11 cellular contexts compared by ENCODE assay signal in the genomic region with DNA sequence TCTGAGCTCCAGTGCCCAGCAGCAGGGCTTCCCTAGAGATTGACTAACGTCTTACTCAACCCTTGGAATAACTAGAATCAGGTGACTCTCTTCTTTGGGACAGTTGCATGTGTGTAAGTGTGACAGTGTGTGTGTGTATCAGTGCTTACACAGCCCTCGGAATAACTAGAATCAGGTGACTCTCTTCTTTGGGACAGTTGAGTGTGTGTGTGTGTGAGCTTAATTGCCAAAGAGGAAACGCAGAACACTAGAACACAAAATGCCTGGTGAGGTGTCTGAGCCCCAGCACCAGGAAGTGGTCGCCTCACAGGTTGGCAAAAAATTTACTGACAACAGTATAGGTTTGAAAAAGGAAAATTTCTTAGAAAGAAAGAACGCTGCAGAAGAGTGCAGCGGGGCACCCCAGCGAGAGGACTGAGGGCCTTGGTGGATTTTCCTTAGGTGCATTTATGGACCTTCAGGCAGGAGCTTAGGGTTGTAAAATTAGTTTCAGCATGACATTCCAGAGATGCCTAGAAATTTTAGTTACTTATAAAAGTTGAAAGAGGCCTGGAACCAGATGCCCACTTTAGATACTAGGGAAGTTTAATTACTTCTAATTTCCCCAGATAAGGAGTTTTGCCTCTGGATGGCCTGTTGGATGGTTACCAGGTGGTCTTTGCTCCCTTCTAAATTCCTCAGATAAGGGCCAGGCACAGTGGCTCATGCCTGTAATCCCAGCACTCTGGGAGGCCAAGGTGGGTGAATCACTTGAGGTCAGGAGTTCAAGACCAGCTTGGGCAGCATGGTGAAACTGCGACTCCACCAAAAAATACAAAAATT. TPM values are rescaled to one million over a fixed set of nuclear protein-coding genes. Genes with fewer than 3 reads are reported as not detected.
DNase-seq lines count a peak whose midpoint lies in the region; ATAC-seq and TF ChIP-seq lines count a peak whose summit lies in the region.
"Had no signal": no experiment of that assay in that cellular context is flagged by ENCODE, and none has a peak within 500 bp of the region (broad histone marks: within the 10 kb centered on the region; RNA-seq: fewer than 3 reads in every experiment).

No MANE protein-coding gene starts in this region.

- peaks cover 11% of the 10 kb centered on the region for H3K4me1 Mint-ChIP-seq in Caco-2 (ENCODE audit: low read depth, unreplicated experiment)
- H3K4me1 Mint-ChIP-seq in activated naive CD8-positive, alpha-beta T cell (ENCODE audit: low read depth) = peaks cover 66% of the 10 kb centered on the region
- peaks cover 28 to 70% (median 65%) of the 10 kb centered on the region in 4 donors for H3K4me1 Mint-ChIP-seq in naive thymus-derived CD8-positive, alpha-beta T cell

- peaks cover 67% of the 10 kb centered on the region for H3K4me1 ChIP-seq in Caco-2

- H3K27me3 ChIP-seq in Caco-2 (replicated peaks; ENCODE audit: control insufficient read depth, insufficient read depth, low read length) = no peaks in the 10 kb centered on the region
- no peaks in the 10 kb centered on the region for H3K27me3 ChIP-seq in H7 (ENCODE audit: control insufficient read depth, insufficient read depth, low read length)

- no peaks in the 10 kb centered on the region for H3K9me3 ChIP-seq in Caco-2
- H3K9me3 ChIP-seq: thoracic aorta had no signal

- intact Hi-C loops in Caco-2 (cut with micrococcal nuclease; ENCODE audit: unreplicated experiment) = no loop called here
- intact Hi-C loops in posterior cingulate gyrus (cut with DNase I) = no loop called here

- H3K36me3 ChIP-seq in Caco-2 (ENCODE audit: control insufficient read depth, insufficient read depth, low read length) = peaks cover 1% of the 10 kb centered on the region; the same call in 1 of the 2 replicates
- H3K36me3 ChIP-seq in H7 (replicated peaks; ENCODE audit: control insufficient read depth, insufficient read depth, low read length) = no peaks in the 10 kb centered on the region; the same call in 1 of the 2 replicates
- H3K36me3 ChIP-seq: thoracic aorta had no signal

- no TSS peak for BruUV-seq in Caco-2 (replicated peaks; lab: Mats Ljungman, UMichigan)

- POLR2A ChIA-PET in Caco-2 (lab: Charles Lee) = interaction anchor here (0.7 kb wide), 1 partner anchor 37 kb away, joined by 4 read pairs; the partner anchor contains the start of gene PPM1M
- POLR2A ChIA-PET in naive thymus-derived CD8-positive, alpha-beta T cell (lab: Charles Lee) = interaction anchor here (0.8 to 21.1 kb wide), 6 partner anchors 8 to 85 kb away, joined by 3 to 1841 read pairs (median 4); partner anchors contain the start of genes ALAS1, PPM1M, TLR9 and TWF2

- H3K9me3 Mint-ChIP-seq in Caco-2 (ENCODE audit: unreplicated experiment) = no peaks in the 10 kb centered on the region
- H3K9me3 Mint-ChIP-seq in activated naive CD8-positive, alpha-beta T cell (ENCODE audit: low read depth) = no peaks in the 10 kb centered on the region
- no peaks in the 10 kb centered on the region for H3K9me3 Mint-ChIP-seq in naive thymus-derived CD8-positive, alpha-beta T cell

- H3K4me3 ChIP-seq in Caco-2 (ENCODE audit: low read depth, low read length) (no peak overlapping the region), H7 (ENCODE audit: insufficient read depth, low read depth, low read length) (no peak overlapping the region)
- H3K4me3 ChIP-seq: thoracic aorta had no signal

- peak; percentile 35 to 52 for ATAC-seq in naive thymus-derived CD8-positive, alpha-beta T cell
- ATAC-seq in HG02571 (IDR thresholded peaks at IDR 0.05; ENCODE audit: unreplicated experiment) (no peak), GM18517 (IDR thresholded peaks at IDR 0.05; ENCODE audit: unreplicated experiment) (no peak)

- DNase-seq in Caco-2 = peak; percentile 59 to 84
- peak; percentile 46 for DNase-seq in M059J (ENCODE audit: low read depth)
- peak in 9 of 10 donors; percentile 34 to 77 (median 56) for DNase-seq in naive thymus-derived CD8-positive, alpha-beta T cell
- DNase-seq in posterior cingulate gyrus = no peak
- no peak for DNase-seq in H7
- DNase-seq: MM.1S, Right ventricle myocardium superior had no signal

- no peak for TF ChIP-seq CTCF in Caco-2 (IDR thresholded peaks at IDR 0.05; ENCODE audit: insufficient read depth in 1 of 2, low read depth in 1 of 2, low read length in 1 of 2, severe bottlenecking in 1 of 2, unreplicated experiment in 1 of 2)

- H3K36me3 Mint-ChIP-seq in Caco-2 (ENCODE audit: insufficient read depth, unreplicated experiment) = peaks cover 42% of the 10 kb centered on the region
- H3K36me3 Mint-ChIP-seq in activated naive CD8-positive, alpha-beta T cell = peaks cover 7% of the 10 kb centered on the region
- peaks cover 3 to 9% (median 7%) of the 10 kb centered on the region in 3 donors for H3K36me3 Mint-ChIP-seq in naive thymus-derived CD8-positive, alpha-beta T cell

- peak overlapping the region; percentile 56 for H3K4me3 Mint-ChIP-seq in Caco-2 (ENCODE audit: unreplicated experiment)
- H3K4me3 Mint-ChIP-seq in activated naive CD8-positive, alpha-beta T cell = peak overlapping the region; percentile 68
- peak overlapping the region; percentile 66 to 89 (median 81) for H3K4me3 Mint-ChIP-seq in naive thymus-derived CD8-positive, alpha-beta T cell

- H3K27ac Mint-ChIP-seq in Caco-2 (ENCODE audit: unreplicated experiment) = peak overlapping the region; percentile 84
- peak overlapping the region; percentile 92 for H3K27ac Mint-ChIP-seq in activated naive CD8-positive, alpha-beta T cell
- peak overlapping the region; percentile 93 to 98 (median 96) for H3K27ac Mint-ChIP-seq in naive thymus-derived CD8-positive, alpha-beta T cell

- CTCF ChIA-PET in Caco-2 (lab: Charles Lee) = interaction anchor here (0.7 to 1.5 kb wide), 3 partner anchors 9 to 62 kb away, joined by 3 to 5 read pairs (median 3); no protein-coding TSS in a partner anchor

- no peaks in the 10 kb centered on the region for H3K27me3 Mint-ChIP-seq in Caco-2 (ENCODE audit: insufficient read depth, unreplicated experiment)
- no peaks in the 10 kb centered on the region for H3K27me3 Mint-ChIP-seq in activated naive CD8-positive, alpha-beta T cell
- no peaks in the 10 kb centered on the region for H3K27me3 Mint-ChIP-seq in naive thymus-derived CD8-positive, alpha-beta T cell

RNA-seq across cellular contexts. Expression of gene WDR82, which starts 3.7 kb away (rescaled TPM):
- total RNA-seq in Caco-2 (2022) = 67.1 and 68.7 TPM in 2 replicates
- total RNA-seq in M059J (2014; rRNA removed; shearing (Covaris generic)) = 29.9 and 35.5 TPM in 2 replicates
- 100 to 1,000 TPM; 190 to 191 TPM for total RNA-seq in naive thymus-derived CD8-positive, alpha-beta T cell
- polyA plus RNA-seq in naive thymus-derived CD8-positive, alpha-beta T cell = 100 to 1,000 TPM; 136 to 172 (median 146) TPM
- 60.3 and 63.8 TPM in 2 replicates for total RNA-seq in H7 (2014; rRNA removed; shearing (Covaris generic))

RNA-seq across cellular contexts. Expression of gene GLYCTK, which starts 5.4 kb away (rescaled TPM):
- 128 and 146 TPM in 2 replicates for total RNA-seq in Caco-2 (2022)
- 1.6 and 2.8 TPM in 2 replicates for total RNA-seq in M059J (2014; rRNA removed; shearing (Covaris generic))
- total RNA-seq in naive thymus-derived CD8-positive, alpha-beta T cell = 10 to 100 TPM; 39.9 to 41.5 TPM
- polyA plus RNA-seq in naive thymus-derived CD8-positive, alpha-beta T cell = 10 to 100 TPM in 1 of 3 donors, 1 to 10 TPM in 2; 6.4 to 10.4 (median 7.6) TPM
- total RNA-seq in H7 (2014; rRNA removed; shearing (Covaris generic)) = 6.1 and 8.5 TPM in 2 replicates

RNA-seq across cellular contexts. Expression of gene DNAH1, which starts 33.9 kb away (rescaled TPM):
- total RNA-seq in Caco-2 (2022) = 2.9 and 4.1 TPM in 2 replicates
- total RNA-seq in M059J (2014; rRNA removed; shearing (Covaris generic)) = 0.02 and 0.52 TPM in 2 replicates
- total RNA-seq in naive thymus-derived CD8-positive, alpha-beta T cell = 10 to 100 TPM; 39.4 to 41.4 TPM
- polyA plus RNA-seq in naive thymus-derived CD8-positive, alpha-beta T cell = 1 to 10 TPM in 2 of 3 donors, under 1 TPM in 1; 0.21 to 1.3 (median 1.1) TPM
- 0.48 and 2.0 TPM in 2 replicates for total RNA-seq in H7 (2014; rRNA removed; shearing (Covaris generic))

RNA-seq across cellular contexts. Expression of gene PPM1M, which starts 36.6 kb away (rescaled TPM):
- total RNA-seq in Caco-2 (2022) = 6.7 and 8.3 TPM in 2 replicates
- 1.9 and 4.6 TPM in 2 replicates for total RNA-seq in M059J (2014; rRNA removed; shearing (Covaris generic))
- total RNA-seq in naive thymus-derived CD8-positive, alpha-beta T cell = 100 to 1,000 TPM; 108 to 114 TPM
- 100 to 1,000 TPM in 2 of 3 donors, 10 to 100 TPM in 1; 68.0 to 172 (median 106) TPM for polyA plus RNA-seq in naive thymus-derived CD8-positive, alpha-beta T cell
- total RNA-seq in H7 (2014; rRNA removed; shearing (Covaris generic)) = 2.9 and 4.5 TPM in 2 replicates

RNA-seq across cellular contexts. Expression of gene TWF2, which starts 43.2 kb away (rescaled TPM):
- total RNA-seq in Caco-2 (2022) = 29.9 and 30.5 TPM in 2 replicates
- total RNA-seq in M059J (2014; rRNA removed; shearing (Covaris generic)) = 38.5 and 51.0 TPM in 2 replicates
- 10 to 100 TPM; 77.2 to 77.6 TPM for total RNA-seq in naive thymus-derived CD8-positive, alpha-beta T cell
- 100 to 1,000 TPM; 112 to 171 (median 142) TPM for polyA plus RNA-seq in naive thymus-derived CD8-positive, alpha-beta T cell
- 85.8 and 99.0 TPM in 2 replicates for total RNA-seq in H7 (2014; rRNA removed; shearing (Covaris generic))

Comparison
In these comparisons a context has a peak if more than half of its experiments do, and no peak if none do; other contexts are left out.
1. DNase-seq: peak in Caco-2 (2 of 2), M059J (single experiment) and naive thymus-derived CD8-positive, alpha-beta T cell (9 of 10); none in posterior cingulate gyrus (0 of 10) and H7 (single experiment).
2. ATAC-seq: peak in naive thymus-derived CD8-positive, alpha-beta T cell (2 of 2); none in HG02571 (single experiment) and GM18517 (single experiment).
3. Peak in every context shown above with its lines, with median percentiles within 50 percentile points of each other: H3K27ac Mint-ChIP-seq and H3K4me3 Mint-ChIP-seq.